ENCODE assay signal across 8 cellular contexts in the genomic region with DNA sequence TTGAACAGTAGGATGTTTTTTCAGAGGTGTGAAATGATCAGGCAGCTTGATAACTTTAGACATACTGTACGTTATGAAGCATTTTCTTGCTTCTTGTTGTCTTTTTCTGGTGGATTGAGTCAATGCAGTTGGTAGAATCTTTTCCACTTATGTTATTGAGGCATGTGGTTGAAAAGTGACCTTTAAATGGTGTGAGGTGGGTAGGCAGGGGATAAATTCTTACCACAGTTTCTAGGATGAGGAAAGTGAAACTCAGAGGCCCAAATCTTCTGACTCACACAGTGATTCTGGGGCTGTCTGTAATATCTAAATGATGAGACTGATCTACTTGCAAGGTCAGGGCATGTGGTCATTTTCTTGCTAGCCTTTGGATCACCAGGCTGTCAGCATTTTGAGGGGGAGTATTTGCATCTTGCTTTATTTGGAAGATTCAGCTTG.
DNase-seq lines count a peak whose midpoint lies in the region; ATAC-seq lines count a peak whose summit lies in the region.
"Not testable (repeated sequence)": the region's sequence is repeated elsewhere in the genome, so short reads cannot be mapped to it uniquely, and the experiment has no call there.

No MANE protein-coding gene starts in this region.

- peaks cover 19% of the 10 kb centered on the region for H3K4me1 Mint-ChIP-seq in activated T-helper 1 cell treated with anti-CD3 and anti-CD28 coated beads, Interleukin-12 subunit alpha, Interleukin-12 subunit beta, Interleukin-2, Interleukin-4 antibody, amounts not matched to agents 30 ng/mL and 10 ng/mL and 1 ng/mL, durations not matched to agents 14 hours and 24 hours and 36 hours (ENCODE audit: low read depth)

- intact Hi-C loops in activated T-helper 1 cell treated with anti-CD3 and anti-CD28 coated beads, Interleukin-12 subunit alpha, Interleukin-12 subunit beta, Interleukin-2, Interleukin-4 antibody, amounts not matched to agents 30 ng/mL and 10 ng/mL and 1 ng/mL, durations not matched to agents 14 hours and 24 hours and 36 hours (cut with micrococcal nuclease): not testable (repeated sequence)

- DNase-seq in EH (ENCODE audit: low read depth) (peak; percentile 70), OCI-M1 (lab: John Stamatoyannopoulos, UW) (peak; percentile 60), fibroblast of peridontal ligament (ENCODE audit: extremely low read depth) (peak; percentile 61), renal cortical epithelial cell (ENCODE audit: low read depth) (peak; percentile 51)
- DNase-seq in activated T-helper 1 cell treated with anti-CD3 and anti-CD28 coated beads, Interleukin-12 subunit alpha, Interleukin-12 subunit beta, Interleukin-2, Interleukin-4 antibody, amounts not matched to agents 30 ng/mL and 10 ng/mL and 1 ng/mL, durations not matched to agents 14 hours and 24 hours and 36 hours (ENCODE audit: low spot score): peak; percentile 16

- not testable (repeated sequence) for H3K36me3 Mint-ChIP-seq in activated T-helper 1 cell treated with anti-CD3 and anti-CD28 coated beads, Interleukin-12 subunit alpha, Interleukin-12 subunit beta, Interleukin-2, Interleukin-4 antibody, amounts not matched to agents 30 ng/mL and 10 ng/mL and 1 ng/mL, durations not matched to agents 14 hours and 24 hours and 36 hours (ENCODE audit: low read depth)

- not testable (repeated sequence) for H3K27me3 Mint-ChIP-seq in activated T-helper 1 cell treated with anti-CD3 and anti-CD28 coated beads, Interleukin-12 subunit alpha, Interleukin-12 subunit beta, Interleukin-2, Interleukin-4 antibody, amounts not matched to agents 30 ng/mL and 10 ng/mL and 1 ng/mL, durations not matched to agents 14 hours and 24 hours and 36 hours (ENCODE audit: insufficient read depth)

- not testable (repeated sequence) for H3K4me3 Mint-ChIP-seq in activated T-helper 1 cell treated with anti-CD3 and anti-CD28 coated beads, Interleukin-12 subunit alpha, Interleukin-12 subunit beta, Interleukin-2, Interleukin-4 antibody, amounts not matched to agents 30 ng/mL and 10 ng/mL and 1 ng/mL, durations not matched to agents 14 hours and 24 hours and 36 hours

- not testable (repeated sequence) for H3K9me3 Mint-ChIP-seq in activated T-helper 1 cell treated with anti-CD3 and anti-CD28 coated beads, Interleukin-12 subunit alpha, Interleukin-12 subunit beta, Interleukin-2, Interleukin-4 antibody, amounts not matched to agents 30 ng/mL and 10 ng/mL and 1 ng/mL, durations not matched to agents 14 hours and 24 hours and 36 hours

- ATAC-seq in GM19395 (IDR thresholded peaks at IDR 0.05; ENCODE audit: unreplicated experiment) (peak; percentile 77), HG02610 (IDR thresholded peaks at IDR 0.05; ENCODE audit: unreplicated experiment) (peak; percentile 85), HG03354 (IDR thresholded peaks at IDR 0.05; ENCODE audit: poor library complexity, severe bottlenecking, unreplicated experiment) (peak; percentile 76)

- H3K27ac Mint-ChIP-seq in activated T-helper 1 cell treated with anti-CD3 and anti-CD28 coated beads, Interleukin-12 subunit alpha, Interleukin-12 subunit beta, Interleukin-2, Interleukin-4 antibody, amounts not matched to agents 30 ng/mL and 10 ng/mL and 1 ng/mL, durations not matched to agents 14 hours and 24 hours and 36 hours: not testable (repeated sequence)

Comparison
In these comparisons a context has a peak if more than half of its experiments do, and no peak if none do; other contexts are left out.
1. Peak in every context shown above with its lines: DNase-seq and ATAC-seq.
2. DNase-seq: peak in every context shown above with its lines; median percentile 70 in EH; 61 in fibroblast of peridontal ligament; 60 in OCI-M1; 51 in renal cortical epithelial cell; 16 in activated T-helper 1 cell treated with anti-CD3 and anti-CD28 coated beads, Interleukin-12 subunit alpha, Interleukin-12 subunit beta, Interleukin-2, Interleukin-4 antibody, amounts not matched to agents 30 ng/mL and 10 ng/mL and 1 ng/mL, durations not matched to agents 14 hours and 24 hours and 36 hours.